In genomic region chr2:150066490-150066889, GRCh38 we compare ENCODE assay signal across 34 cellular contexts.
"Had no signal": no experiment of that assay in that cellular context is flagged by ENCODE, and none has a peak within 500 bp of the region (broad histone marks: within the 10 kb centered on the region; RNA-seq: fewer than 3 reads in every experiment).

No MANE protein-coding gene starts in this region.

- H3K36me3 ChIP-seq: MG63 had no signal

- H3K4me3 ChIP-seq: MG63 had no signal

- H3K9ac ChIP-seq: KMS-11 had no signal

- H3K27me3 ChIP-seq: MG63 had no signal

- H3K9me3 ChIP-seq: MG63 had no signal

- H3K27ac ChIP-seq: KMS-11 had no signal

- H3K4me2 ChIP-seq: KMS-11 had no signal

- DNase-seq: Karpas-422, Kasumi-1, KG1, MG63, MM.1S, MV-4-11, NCI-H1048, NCI-H1092, NCI-H1092 treated with DMSO at 0.1 percent for 48 hours, NCI-H1105, NCI-H1105 treated with DMSO at 0.1 percent for 48 hours, NCI-H1417, NCI-H1417 treated with DMSO at 0.1 percent for 48 hours, NCI-H1436, NCI-H1436 treated with DMSO at 0.1 percent for 48 hours, NCI-H146, NCI-H1694, NCI-H1694 treated with DMSO at 0.1 percent for 48 hours, NCI-H187, NCI-H187 treated with DMSO at 0.1 percent for 48 hours, NCI-H1930, NCI-H2029, NCI-H2029 treated with DMSO at 0.1 percent for 48 hours, NCI-H2081, NCI-H2081 treated with DMSO at 0.1 percent for 48 hours, NCI-H2107, NCI-H2171, NCI-H2171 treated with DMSO at 0.1 percent for 48 hours, NCI-H2227 treated with DMSO at 0.1 percent for 48 hours, NCI-H226, NCI-H345, NCI-H446, NCI-H446 treated with DMSO at 0.1 percent for 48 hours had no signal
